8 cellular contexts compared by ENCODE assay signal in the genomic region with DNA sequence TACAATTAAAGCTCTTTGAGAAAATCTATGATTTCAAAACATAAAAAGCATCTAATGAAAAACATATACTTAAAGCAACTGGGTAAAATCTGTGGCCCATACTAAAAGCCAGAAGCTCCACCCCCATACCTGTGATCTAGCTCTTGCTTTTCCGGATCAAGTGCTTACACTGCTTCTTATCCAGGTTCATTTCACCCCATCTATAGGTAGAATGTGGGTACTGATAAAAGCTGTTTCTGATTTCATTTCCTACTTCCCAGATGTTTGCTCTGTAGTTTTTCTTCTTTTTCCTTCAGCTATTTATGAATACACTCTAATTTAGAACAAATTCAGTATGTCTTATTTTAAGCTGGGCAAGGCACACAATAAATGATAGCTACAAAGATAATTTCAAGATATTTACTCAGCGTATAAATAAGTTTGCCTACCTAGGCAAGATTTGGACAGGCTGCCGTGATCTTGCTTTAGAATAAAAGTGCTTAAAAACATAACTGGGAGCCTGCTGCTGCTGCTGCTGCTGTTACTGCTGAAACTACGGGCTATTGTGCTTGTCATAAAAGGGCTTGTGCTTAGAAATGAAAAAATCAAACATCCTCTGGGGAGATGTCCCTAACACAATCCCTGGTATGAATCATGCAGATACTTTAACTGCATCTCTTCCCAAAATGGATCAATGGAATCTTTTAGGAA. TPM values are rescaled to one million over a fixed set of nuclear protein-coding genes. Genes with fewer than 3 reads are reported as not detected.
DNase-seq lines count a peak whose midpoint lies in the region; ATAC-seq, FAIRE-seq and TF ChIP-seq lines count a peak whose summit lies in the region.

No MANE protein-coding gene starts in this region.

- H3K4me1 ChIP-seq in right atrium auricular region, result peaks cover 0 to 42% of the 10 kb centered on the region in 2 donors

- H3K4me3 ChIP-seq in right atrium auricular region, result peak overlapping the region; percentile 90 to 95

- H3K9me3 ChIP-seq in right atrium auricular region, result no peaks in the 10 kb centered on the region

- no peak for FAIRE-seq in urothelium cell line (lab: Jason Lieb, UNC)

- no peak for ATAC-seq in GM21717 (IDR thresholded peaks at IDR 0.05; ENCODE audit: unreplicated experiment)

- intact Hi-C loops in cardiac septum (cut with DNase I), result loop anchor here (2.0 to 10.0 kb wide), 8 partner anchors 73 to 873 kb away; no protein-coding TSS in a partner anchor

- no peaks in the 10 kb centered on the region for H3K27me3 ChIP-seq in right atrium auricular region

- DNase-seq in right atrium auricular region (ENCODE audit: low spot score) (no peak), cardiac septum (ENCODE audit: low spot score) (no peak), NCI-H2081 (lab: John Stamatoyannopoulos, UW) (peak; percentile 65 to 71), kidney tubule cell (ENCODE audit: low spot score) (peak; percentile 79), urothelium cell line (ENCODE audit: low spot score) (peak; percentile 20), cerebellum (ENCODE audit: low spot score) (no peak)

- TF ChIP-seq CTCF in right atrium auricular region (IDR thresholded peaks at IDR 0.05), result peak in 1 of 2 donors; percentile 38

- no peaks in the 10 kb centered on the region for H3K36me3 ChIP-seq in right atrium auricular region

- peak overlapping the region; percentile 78 to 94 for H3K27ac ChIP-seq in right atrium auricular region
- peak overlapping the region; percentile 22 for H3K27ac ChIP-seq in angular gyrus (ENCODE audit: low read depth, low read length)

RNA-seq across cellular contexts. Expression of gene SIPA1L2, which starts 2.1 kb away (rescaled TPM):
- 100 to 1,000 TPM in 1 of 2 donors, 10 to 100 TPM in 1; 57.1 to 100 TPM for total RNA-seq in right atrium auricular region
- total RNA-seq in cardiac septum, result 98.7 TPM
- 96.5 TPM for total RNA-seq in cerebellum

Comparison
In these comparisons a context has a peak if more than half of its experiments do, and no peak if none do; other contexts are left out.
1. DNase-seq: peak in NCI-H2081 (2 of 2), kidney tubule cell (single experiment) and urothelium cell line (single experiment); none in right atrium auricular region (single experiment), cardiac septum (single experiment) and cerebellum (single experiment).